In the genomic region with DNA sequence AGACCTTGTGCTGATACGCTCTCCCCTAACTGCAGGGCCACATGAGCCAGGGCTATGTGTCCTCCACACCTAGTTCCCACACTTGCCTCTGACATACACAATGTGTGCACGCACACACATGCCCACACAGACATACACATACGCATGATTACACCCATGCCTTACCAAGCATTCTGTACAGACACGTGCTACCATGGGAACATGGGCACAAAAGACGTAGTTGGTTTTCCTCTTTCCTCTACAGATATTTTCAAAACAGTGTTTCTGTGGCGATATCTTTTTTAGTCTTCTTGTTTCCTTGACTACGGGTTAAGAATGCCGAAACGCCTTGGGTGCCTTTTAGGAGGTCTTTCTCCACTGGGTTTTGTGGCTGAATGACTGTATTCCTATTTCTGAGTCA, we compare ENCODE assay signal across 1 cellular context.
TF ChIP-seq lines count a peak whose summit lies in the region.

No MANE protein-coding gene starts in this region.

TF ChIP-seq in H1, 55 proteins besides CTCF, POLR2A, EP300 and RAD21 (continued from another document):
- TF ChIP-seq CHD7 (IDR thresholded peaks at IDR 0.05; ENCODE audit: insufficient replicate concordance, low read length), result no peak
- no peak for TF ChIP-seq EGR1 (IDR thresholded peaks at IDR 0.05; ENCODE audit: borderline replicate concordance, low read depth, low read length)
- TF ChIP-seq POLR2AphosphoS5 (IDR thresholded peaks at IDR 0.05; ENCODE audit: low read depth, low read length), result no peak
- no peak for TF ChIP-seq SIX5 (IDR thresholded peaks at IDR 0.05; ENCODE audit: low read depth, low read length)
- TF ChIP-seq KDM1A (IDR thresholded peaks at IDR 0.05; ENCODE audit: borderline replicate concordance, low read length), result no peak
- no peak for TF ChIP-seq SUZ12 (IDR thresholded peaks at IDR 0.05; ENCODE audit: low read length)
- no peak for TF ChIP-seq SRF (IDR thresholded peaks at IDR 0.05; ENCODE audit: low read depth, low read length)
- no peak for TF ChIP-seq TEAD4 (IDR thresholded peaks at IDR 0.05; ENCODE audit: low read depth, low read length)
- no peak for TF ChIP-seq ASH2L (IDR thresholded peaks at IDR 0.05; ENCODE audit: low read length)
- TF ChIP-seq KDM5A (IDR thresholded peaks at IDR 0.05; ENCODE audit: low read length), result no peak
- TF ChIP-seq CHD2 (IDR thresholded peaks at IDR 0.05; ENCODE audit: low read length), result no peak
- TF ChIP-seq FOSL1 (IDR thresholded peaks at IDR 0.05; ENCODE audit: insufficient read depth, low read depth, low read length), result no peak
- TF ChIP-seq TCF12 (IDR thresholded peaks at IDR 0.05; ENCODE audit: low read depth, low read length), result no peak
